ENCODE assay signal across 19 cellular contexts in genomic region chr3:187952849-187953248, GRCh38.
DNase-seq lines count a peak whose midpoint lies in the region; ATAC-seq and TF ChIP-seq lines count a peak whose summit lies in the region.
"Had no signal": no experiment of that assay in that cellular context is flagged by ENCODE, and none has a peak within 500 bp of the region (broad histone marks: within the 10 kb centered on the region; RNA-seq: fewer than 3 reads in every experiment).

No MANE protein-coding gene starts in this region.

- intact Hi-C loops in PC-3 (cut with micrococcal nuclease): no loop called here

- H2AFZ ChIP-seq in PC-3 (ENCODE audit: low read length): no peak overlapping the region

- H3K27ac ChIP-seq in PC-3 (ENCODE audit: low read length): no peak overlapping the region

- no peaks in the 10 kb centered on the region for H3K27me3 ChIP-seq in PC-3 (ENCODE audit: low read length)
- H3K27me3 ChIP-seq: MG63 had no signal

- H3K4me3 ChIP-seq in AG10803 (ENCODE audit: low read length) (no peak overlapping the region), PC-3 (ENCODE audit: low read length) (no peak overlapping the region), epithelial cell of esophagus (ENCODE audit: low read length) (no peak overlapping the region)
- H3K4me3 ChIP-seq: MG63 had no signal

- no peaks in the 10 kb centered on the region for H3K9me2 ChIP-seq in PC-3 (replicated peaks; ENCODE audit: low read length)

- H3K4me2 ChIP-seq in PC-3 (ENCODE audit: low read length): no peak overlapping the region

- BruUV-seq in PC-3 (replicated peaks; lab: Mats Ljungman, UMichigan): no TSS peak

- ATAC-seq in PC-3 (no peak; the same call in 1 of the 2 replicates), HG03025 (IDR thresholded peaks at IDR 0.05; ENCODE audit: low FRiP score, unreplicated experiment) (no peak), GM21515 (IDR thresholded peaks at IDR 0.05; ENCODE audit: unreplicated experiment) (no peak)
- ATAC-seq: CD8-positive, alpha-beta T cell; Panc1 had no signal

- no peaks in the 10 kb centered on the region for H3K79me2 ChIP-seq in PC-3 (ENCODE audit: low read length)

- H3K36me3 ChIP-seq in PC-3 (ENCODE audit: low read depth, low read length): no peaks in the 10 kb centered on the region
- H3K36me3 ChIP-seq: MG63 had no signal

- peaks cover 6% of the 10 kb centered on the region; the same call in 1 of the 2 replicates for H3K4me1 ChIP-seq in PC-3 (ENCODE audit: insufficient read depth, low read length)

- H3F3A ChIP-seq in PC-3 (ENCODE audit: low read length, unreplicated experiment): no peaks in the 10 kb centered on the region

- CTCF ChIA-PET in PC-3 (lab: Charles Lee): no interaction called here

- H4K20me1 ChIP-seq in PC-3 (ENCODE audit: low read length): no peaks in the 10 kb centered on the region

- no peak overlapping the region for H3K9ac ChIP-seq in PC-3 (ENCODE audit: low read length)

- POLR2A ChIA-PET in PC-3 (lab: Charles Lee; ENCODE audit: unreplicated experiment): no interaction called here

- TF ChIP-seq CTCF in AG10803 (conservative IDR thresholded peaks at IDR 0.05; ENCODE audit: low read length) (no peak), PC-3 (conservative IDR thresholded peaks at IDR 0.05; ENCODE audit: low read depth, low read length) (no peak), epithelial cell of esophagus (IDR thresholded peaks at IDR 0.05; ENCODE audit: insufficient read depth, low read depth, low read length, missing control alignments) (no peak)

- no peaks in the 10 kb centered on the region for H3K9me3 ChIP-seq in PC-3 (ENCODE audit: low read length)
- H3K9me3 ChIP-seq: MG63 had no signal

- peak; percentile 9 for DNase-seq in AG10803 (ENCODE audit: low read depth)
- DNase-seq in HK-2 (ENCODE audit: unreplicated experiment): peak; percentile 7
- peak; percentile 25 for DNase-seq in PC-3
- peak; percentile 76 for DNase-seq in epithelial cell of esophagus (ENCODE audit: low read depth)
- DNase-seq in NCI-H2081 (lab: John Stamatoyannopoulos, UW): no peak
- no peak for DNase-seq in 8988T
- DNase-seq: CD8-positive, alpha-beta T cell; DMS79 treated with DMSO at 0.1 percent for 48 hours; GF-D8; MG63; NCI-H1417; NCI-H345; NCI-H526 treated with DMSO at 0.1 percent for 48 hours; SHP77 treated with DMSO at 0.1 percent for 48 hours; SW 1271; T-helper 9 cell had no signal

Comparison
In these comparisons a context has a peak if more than half of its experiments do, and no peak if none do; other contexts are left out.
1. DNase-seq: peak in AG10803 (single experiment), HK-2 (single experiment), PC-3 (single experiment) and epithelial cell of esophagus (single experiment); none in NCI-H2081 (0 of 2) and 8988T (single experiment).